Comparison of ENCODE assay signal across 29 cellular contexts in genomic region chr6:78781001-78781400, GRCh38.
"Had no signal": no experiment of that assay in that cellular context is flagged by ENCODE, and none has a peak within 500 bp of the region (broad histone marks: within the 10 kb centered on the region; RNA-seq: fewer than 3 reads in every experiment).

No MANE protein-coding gene starts in this region.

- H3K4me1 Mint-ChIP-seq: activated naive CD8-positive, alpha-beta T cell treated with anti-CD3 and anti-CD28 coated beads for 36 hours; immature natural killer cell; natural killer cell; neural progenitor cell had no signal

- H3K36me3 Mint-ChIP-seq: activated naive CD8-positive, alpha-beta T cell treated with anti-CD3 and anti-CD28 coated beads for 36 hours; natural killer cell; neural progenitor cell had no signal

- H3K4me2 ChIP-seq: neural progenitor cell had no signal

- H3K4me3 Mint-ChIP-seq: activated naive CD4-positive, alpha-beta T cell treated with anti-CD3 and anti-CD28 coated beads for 36 hours; activated naive CD8-positive, alpha-beta T cell treated with anti-CD3 and anti-CD28 coated beads for 36 hours; immature natural killer cell; natural killer cell; neural progenitor cell had no signal

- H3K27me3 ChIP-seq: heart left ventricle, left lung, neural progenitor cell, right lobe of liver, tibial nerve had no signal

- H3K4me3 ChIP-seq: gastroesophageal sphincter, heart left ventricle, left lung, lower lobe of right lung, neural progenitor cell, right lobe of liver, tibial nerve had no signal

- H3K9me3 Mint-ChIP-seq: activated naive CD8-positive, alpha-beta T cell treated with anti-CD3 and anti-CD28 coated beads for 36 hours had no signal

- H3K9ac ChIP-seq: neural progenitor cell had no signal

- H3K4me1 ChIP-seq: gastroesophageal sphincter, heart left ventricle, left lung, lower lobe of right lung, neural progenitor cell, right lobe of liver, tibial nerve had no signal

- H3K9me3 ChIP-seq: left lung, lower lobe of right lung, right lobe of liver had no signal

- ATAC-seq: gastroesophageal sphincter, heart left ventricle, left lung, lower lobe of right lung, natural killer cell, right lobe of liver had no signal

- H3K36me3 ChIP-seq: gastroesophageal sphincter, heart left ventricle, left lung, lower lobe of right lung, neural progenitor cell, right lobe of liver, tibial nerve had no signal

- DNase-seq: activated CD4-positive, alpha-beta T cell treated with anti-CD3 and anti-CD28 coated beads for 4 hours; activated CD4-positive, alpha-beta T cell treated with anti-CD3 and anti-CD28 coated beads, Interleukin-2, amount 50 U/mL, for 48 hours; activated CD8-positive, alpha-beta memory T cell treated with anti-CD3 and anti-CD28 coated beads for 24 hours; activated effector memory CD4-positive, alpha-beta T cell treated with Interleukin-2 at 50 U/mL for 16 hours; activated naive CD4-positive, alpha-beta T cell treated with anti-CD3 and anti-CD28 coated beads for 36 hours; activated naive CD8-positive, alpha-beta T cell treated with anti-CD3 and anti-CD28 coated beads for 36 hours; effector CD8-positive, alpha-beta T cell; erythroblast; hypothalamus; immature natural killer cell; kidney glomerular epithelial cell; lower lobe of right lung; mesendoderm; natural killer cell; occipital lobe; posterior cingulate gyrus; right lobe of liver; stimulated activated CD4-positive, alpha-beta T cell treated with anti-CD3 and anti-CD28 coated beads, Interleukin-2, amount 100 ng/mL, for 48 hours; stimulated activated naive CD4-positive, alpha-beta T cell treated with Interleukin-2 at 50 U/mL for 16 hours; T-helper 9 cell had no signal

- H3K27ac ChIP-seq: gastroesophageal sphincter, heart left ventricle, left lung, lower lobe of right lung, neural progenitor cell, right lobe of liver, tibial nerve, VCaP had no signal

- FAIRE-seq: astrocyte, colon, TTC549 had no signal

- H3K27ac Mint-ChIP-seq: activated naive CD4-positive, alpha-beta T cell treated with anti-CD3 and anti-CD28 coated beads for 36 hours; activated naive CD8-positive, alpha-beta T cell treated with anti-CD3 and anti-CD28 coated beads for 36 hours; immature natural killer cell; natural killer cell; neural progenitor cell had no signal
